ENCODE assay signal across 1 cellular context in the genomic region with DNA sequence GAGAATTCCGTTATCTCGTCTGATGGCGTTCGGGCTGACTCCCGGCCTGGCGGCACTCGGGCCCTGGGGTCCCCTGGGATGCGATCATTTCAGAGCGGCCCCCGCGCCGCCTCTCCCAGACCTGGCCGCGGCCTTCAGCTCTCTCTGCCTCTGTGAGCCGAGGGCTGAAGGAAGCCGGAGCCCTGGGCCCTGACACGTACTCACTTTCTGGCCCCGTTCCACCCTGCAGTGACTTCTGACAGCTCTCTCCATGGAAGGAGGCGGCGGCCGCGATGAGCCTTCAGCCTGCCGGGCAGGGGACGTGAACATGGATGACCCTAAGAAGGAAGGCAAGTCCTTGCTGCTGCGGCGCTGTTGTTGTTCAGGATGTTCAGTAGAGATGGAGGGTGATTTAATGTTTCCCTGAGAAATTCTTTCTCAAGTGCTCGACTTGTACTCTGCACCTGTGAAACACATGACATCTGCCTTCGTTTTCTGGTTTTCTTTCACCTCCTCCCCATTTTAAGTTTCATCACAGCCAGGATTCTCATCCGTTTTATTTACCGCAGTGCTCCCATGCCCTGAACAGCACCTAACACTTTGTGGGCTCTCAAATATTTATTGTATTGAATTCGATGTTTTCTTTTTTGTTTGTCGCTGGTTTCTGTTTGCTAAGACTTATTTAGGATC.
TF ChIP-seq lines count a peak whose summit lies in the region.

No MANE protein-coding gene starts in this region.

TF ChIP-seq in SK-N-SH, 30 proteins besides CTCF, POLR2A, EP300 and RAD21 (continued from another document):
- TF ChIP-seq, protein P1, sequence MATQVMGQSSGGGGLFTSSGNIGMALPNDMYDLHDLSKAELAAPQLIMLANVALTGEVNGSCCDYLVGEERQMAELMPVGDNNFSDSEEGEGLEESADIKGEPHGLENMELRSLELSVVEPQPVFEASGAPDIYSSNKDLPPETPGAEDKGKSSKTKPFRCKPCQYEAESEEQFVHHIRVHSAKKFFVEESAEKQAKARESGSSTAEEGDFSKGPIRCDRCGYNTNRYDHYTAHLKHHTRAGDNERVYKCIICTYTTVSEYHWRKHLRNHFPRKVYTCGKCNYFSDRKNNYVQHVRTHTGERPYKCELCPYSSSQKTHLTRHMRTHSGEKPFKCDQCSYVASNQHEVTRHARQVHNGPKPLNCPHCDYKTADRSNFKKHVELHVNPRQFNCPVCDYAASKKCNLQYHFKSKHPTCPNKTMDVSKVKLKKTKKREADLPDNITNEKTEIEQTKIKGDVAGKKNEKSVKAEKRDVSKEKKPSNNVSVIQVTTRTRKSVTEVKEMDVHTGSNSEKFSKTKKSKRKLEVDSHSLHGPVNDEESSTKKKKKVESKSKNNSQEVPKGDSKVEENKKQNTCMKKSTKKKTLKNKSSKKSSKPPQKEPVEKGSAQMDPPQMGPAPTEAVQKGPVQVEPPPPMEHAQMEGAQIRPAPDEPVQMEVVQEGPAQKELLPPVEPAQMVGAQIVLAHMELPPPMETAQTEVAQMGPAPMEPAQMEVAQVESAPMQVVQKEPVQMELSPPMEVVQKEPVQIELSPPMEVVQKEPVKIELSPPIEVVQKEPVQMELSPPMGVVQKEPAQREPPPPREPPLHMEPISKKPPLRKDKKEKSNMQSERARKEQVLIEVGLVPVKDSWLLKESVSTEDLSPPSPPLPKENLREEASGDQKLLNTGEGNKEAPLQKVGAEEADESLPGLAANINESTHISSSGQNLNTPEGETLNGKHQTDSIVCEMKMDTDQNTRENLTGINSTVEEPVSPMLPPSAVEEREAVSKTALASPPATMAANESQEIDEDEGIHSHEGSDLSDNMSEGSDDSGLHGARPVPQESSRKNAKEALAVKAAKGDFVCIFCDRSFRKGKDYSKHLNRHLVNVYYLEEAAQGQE (IDR thresholded peaks at IDR 0.05; ENCODE audit: low read depth, low read length): no peak
- TF ChIP-seq GATA2 (CRISPR knock-in tag; IDR thresholded peaks at IDR 0.05): no peak
- TF ChIP-seq MEF2A (IDR thresholded peaks at IDR 0.05; ENCODE audit: borderline replicate concordance, low read depth): no peak
- TF ChIP-seq EZH2phosphoT487 (IDR thresholded peaks at IDR 0.05; ENCODE audit: borderline replicate concordance, low read depth): no peak
- no peak for TF ChIP-seq FOXJ3 (CRISPR knock-in tag; IDR thresholded peaks at IDR 0.05)
- TF ChIP-seq, protein P2, sequence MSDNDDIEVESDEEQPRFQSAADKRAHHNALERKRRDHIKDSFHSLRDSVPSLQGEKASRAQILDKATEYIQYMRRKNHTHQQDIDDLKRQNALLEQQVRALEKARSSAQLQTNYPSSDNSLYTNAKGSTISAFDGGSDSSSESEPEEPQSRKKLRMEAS (IDR thresholded peaks at IDR 0.05; ENCODE audit: low read depth): peak; percentile 42; the same call in 1 of the 2 replicates
- no peak for TF ChIP-seq SMC3 (IDR thresholded peaks at IDR 0.05; ENCODE audit: low read depth, low read length)
- TF ChIP-seq NRF1 (IDR thresholded peaks at IDR 0.05; ENCODE audit: low read depth, low read length): no peak
- TF ChIP-seq, protein P3, sequence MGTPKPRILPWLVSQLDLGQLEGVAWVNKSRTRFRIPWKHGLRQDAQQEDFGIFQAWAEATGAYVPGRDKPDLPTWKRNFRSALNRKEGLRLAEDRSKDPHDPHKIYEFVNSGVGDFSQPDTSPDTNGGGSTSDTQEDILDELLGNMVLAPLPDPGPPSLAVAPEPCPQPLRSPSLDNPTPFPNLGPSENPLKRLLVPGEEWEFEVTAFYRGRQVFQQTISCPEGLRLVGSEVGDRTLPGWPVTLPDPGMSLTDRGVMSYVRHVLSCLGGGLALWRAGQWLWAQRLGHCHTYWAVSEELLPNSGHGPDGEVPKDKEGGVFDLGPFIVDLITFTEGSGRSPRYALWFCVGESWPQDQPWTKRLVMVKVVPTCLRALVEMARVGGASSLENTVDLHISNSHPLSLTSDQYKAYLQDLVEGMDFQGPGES (IDR thresholded peaks at IDR 0.05; ENCODE audit: low read depth, low read length): no peak
- TF ChIP-seq, protein P4, sequence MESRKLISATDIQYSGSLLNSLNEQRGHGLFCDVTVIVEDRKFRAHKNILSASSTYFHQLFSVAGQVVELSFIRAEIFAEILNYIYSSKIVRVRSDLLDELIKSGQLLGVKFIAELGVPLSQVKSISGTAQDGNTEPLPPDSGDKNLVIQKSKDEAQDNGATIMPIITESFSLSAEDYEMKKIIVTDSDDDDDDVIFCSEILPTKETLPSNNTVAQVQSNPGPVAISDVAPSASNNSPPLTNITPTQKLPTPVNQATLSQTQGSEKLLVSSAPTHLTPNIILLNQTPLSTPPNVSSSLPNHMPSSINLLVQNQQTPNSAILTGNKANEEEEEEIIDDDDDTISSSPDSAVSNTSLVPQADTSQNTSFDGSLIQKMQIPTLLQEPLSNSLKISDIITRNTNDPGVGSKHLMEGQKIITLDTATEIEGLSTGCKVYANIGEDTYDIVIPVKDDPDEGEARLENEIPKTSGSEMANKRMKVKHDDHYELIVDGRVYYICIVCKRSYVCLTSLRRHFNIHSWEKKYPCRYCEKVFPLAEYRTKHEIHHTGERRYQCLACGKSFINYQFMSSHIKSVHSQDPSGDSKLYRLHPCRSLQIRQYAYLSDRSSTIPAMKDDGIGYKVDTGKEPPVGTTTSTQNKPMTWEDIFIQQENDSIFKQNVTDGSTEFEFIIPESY (IDR thresholded peaks at IDR 0.05; ENCODE audit: borderline replicate concordance, low read depth): no peak
- TF ChIP-seq, protein P5, sequence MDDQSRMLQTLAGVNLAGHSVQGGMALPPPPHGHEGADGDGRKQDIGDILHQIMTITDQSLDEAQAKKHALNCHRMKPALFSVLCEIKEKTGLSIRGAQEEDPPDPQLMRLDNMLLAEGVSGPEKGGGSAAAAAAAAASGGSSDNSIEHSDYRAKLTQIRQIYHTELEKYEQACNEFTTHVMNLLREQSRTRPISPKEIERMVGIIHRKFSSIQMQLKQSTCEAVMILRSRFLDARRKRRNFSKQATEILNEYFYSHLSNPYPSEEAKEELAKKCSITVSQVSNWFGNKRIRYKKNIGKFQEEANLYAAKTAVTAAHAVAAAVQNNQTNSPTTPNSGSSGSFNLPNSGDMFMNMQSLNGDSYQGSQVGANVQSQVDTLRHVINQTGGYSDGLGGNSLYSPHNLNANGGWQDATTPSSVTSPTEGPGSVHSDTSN (IDR thresholded peaks at IDR 0.05): no peak
- TF ChIP-seq MXI1 (IDR thresholded peaks at IDR 0.05; ENCODE audit: low read depth, low read length): no peak; the same call in 1 of the 2 replicates
- TF ChIP-seq, protein P6, sequence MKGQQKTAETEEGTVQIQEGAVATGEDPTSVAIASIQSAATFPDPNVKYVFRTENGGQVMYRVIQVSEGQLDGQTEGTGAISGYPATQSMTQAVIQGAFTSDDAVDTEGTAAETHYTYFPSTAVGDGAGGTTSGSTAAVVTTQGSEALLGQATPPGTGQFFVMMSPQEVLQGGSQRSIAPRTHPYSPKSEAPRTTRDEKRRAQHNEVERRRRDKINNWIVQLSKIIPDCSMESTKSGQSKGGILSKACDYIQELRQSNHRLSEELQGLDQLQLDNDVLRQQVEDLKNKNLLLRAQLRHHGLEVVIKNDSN (IDR thresholded peaks at IDR 0.05; ENCODE audit: borderline replicate concordance, low read depth): no peak
- TF ChIP-seq POLR2AphosphoS5 (IDR thresholded peaks at IDR 0.05; ENCODE audit: low read depth, low read length): no peak
- no peak for TF ChIP-seq ELF1 (IDR thresholded peaks at IDR 0.05)
- no peak for TF ChIP-seq JUND (IDR thresholded peaks at IDR 0.05)
- TF ChIP-seq YY1 (IDR thresholded peaks at IDR 0.05; ENCODE audit: low read depth): 0 out of 2 replicates have a peak, but pooled peaks have one; percentile 4
